8 cellular contexts compared by ENCODE assay signal in the genomic region with DNA sequence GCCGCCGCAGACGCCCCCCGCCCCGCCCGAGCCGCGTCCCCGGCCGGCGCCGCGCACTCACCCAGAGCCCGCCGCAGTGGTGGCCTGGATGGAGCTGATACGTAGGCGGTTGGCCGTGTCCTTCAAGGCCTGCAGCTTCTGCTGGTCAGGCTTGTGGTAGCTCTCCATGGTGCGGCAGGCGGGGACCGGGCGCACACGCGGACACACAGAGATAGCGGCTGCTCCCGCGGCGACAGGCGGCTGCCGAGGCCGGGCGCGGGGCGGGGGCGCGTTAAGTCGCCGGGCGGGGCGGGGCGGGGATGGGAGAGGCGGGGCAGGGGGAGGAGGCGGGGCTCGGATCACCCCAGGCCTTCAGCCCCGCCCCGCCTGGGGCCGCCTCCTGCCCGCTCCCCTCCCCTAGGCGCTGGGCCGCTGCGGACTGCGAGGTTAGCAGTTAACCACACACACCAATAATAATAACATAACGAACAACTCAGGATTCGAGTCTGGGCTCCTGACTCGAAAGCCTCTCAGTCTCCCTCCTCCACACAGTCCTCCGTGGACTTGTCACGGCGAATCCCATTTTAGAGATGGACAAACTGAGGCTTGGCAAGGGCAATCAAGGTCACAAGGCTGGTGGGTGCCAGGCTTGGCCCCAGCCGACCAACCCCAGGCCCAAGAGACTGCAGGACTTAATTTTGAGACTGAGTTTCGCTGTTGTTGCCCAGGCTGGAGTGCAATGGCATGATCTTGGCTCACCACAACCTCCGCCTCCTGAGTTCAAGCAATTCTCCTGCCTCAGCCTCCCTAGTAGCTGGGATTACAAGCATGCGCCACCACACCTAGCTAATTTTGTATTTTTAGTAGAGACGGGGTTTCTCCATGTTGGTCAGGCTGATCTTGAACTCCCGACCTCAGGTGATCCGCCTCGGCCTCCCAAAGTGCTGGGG. TPM values are rescaled to one million over a fixed set of nuclear protein-coding genes. Genes with fewer than 3 reads are reported as not detected.
DNase-seq lines count a peak whose midpoint lies in the region; ATAC-seq and TF ChIP-seq lines count a peak whose summit lies in the region.

A gene with protein sequence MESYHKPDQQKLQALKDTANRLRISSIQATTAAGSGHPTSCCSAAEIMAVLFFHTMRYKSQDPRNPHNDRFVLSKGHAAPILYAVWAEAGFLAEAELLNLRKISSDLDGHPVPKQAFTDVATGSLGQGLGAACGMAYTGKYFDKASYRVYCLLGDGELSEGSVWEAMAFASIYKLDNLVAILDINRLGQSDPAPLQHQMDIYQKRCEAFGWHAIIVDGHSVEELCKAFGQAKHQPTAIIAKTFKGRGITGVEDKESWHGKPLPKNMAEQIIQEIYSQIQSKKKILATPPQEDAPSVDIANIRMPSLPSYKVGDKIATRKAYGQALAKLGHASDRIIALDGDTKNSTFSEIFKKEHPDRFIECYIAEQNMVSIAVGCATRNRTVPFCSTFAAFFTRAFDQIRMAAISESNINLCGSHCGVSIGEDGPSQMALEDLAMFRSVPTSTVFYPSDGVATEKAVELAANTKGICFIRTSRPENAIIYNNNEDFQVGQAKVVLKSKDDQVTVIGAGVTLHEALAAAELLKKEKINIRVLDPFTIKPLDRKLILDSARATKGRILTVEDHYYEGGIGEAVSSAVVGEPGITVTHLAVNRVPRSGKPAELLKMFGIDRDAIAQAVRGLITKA (minus strand): TSS at position 248 of the 929 bp plus-strand sequence. CDS start 80 bp downstream, at position 168.

- peak within 1 kb of the TSS; percentile 92 for H3K27ac Mint-ChIP-seq in activated naive CD4-positive, alpha-beta T cell treated with anti-CD3 and anti-CD28 coated beads, Interleukin-2, amount 10 ng/mL, durations not matched to agents 7 days and 5 days

- CTCF ChIA-PET in activated naive CD4-positive, alpha-beta T cell treated with anti-CD3 and anti-CD28 coated beads, Interleukin-2, amount 10 ng/mL, durations not matched to agents 7 days and 5 days (lab: Charles Lee) = no interaction called here

- H3K79me2 ChIP-seq in DND-41 (ENCODE audit: insufficient read depth, low read length) = peaks cover 48% of the 10 kb centered on the region

- H3K9me3 Mint-ChIP-seq in activated naive CD4-positive, alpha-beta T cell treated with anti-CD3 and anti-CD28 coated beads, Interleukin-2, amount 10 ng/mL, durations not matched to agents 7 days and 5 days = no peaks in the 10 kb centered on the region

- TF ChIP-seq CTCF in DND-41 (IDR thresholded peaks at IDR 0.05; ENCODE audit: borderline replicate concordance, extremely low read depth, low read length, poor library complexity, severe bottlenecking) (no peak), suprapubic skin (IDR thresholded peaks at IDR 0.05) (no peak)

- peaks cover 10% of the 10 kb centered on the region for H3K36me3 Mint-ChIP-seq in activated naive CD4-positive, alpha-beta T cell treated with anti-CD3 and anti-CD28 coated beads, Interleukin-2, amount 10 ng/mL, durations not matched to agents 7 days and 5 days

- H3K36me3 ChIP-seq in DND-41 (ENCODE audit: insufficient read depth, low read length) = peaks cover 20% of the 10 kb centered on the region
- H3K36me3 ChIP-seq in KOPT-K1 (ENCODE audit: insufficient read depth, low read length) = peaks cover 24% of the 10 kb centered on the region
- no peaks in the 10 kb centered on the region for H3K36me3 ChIP-seq in SK-N-MC (ENCODE audit: insufficient read depth, low read length)
- no peaks in the 10 kb centered on the region for H3K36me3 ChIP-seq in suprapubic skin

- ATAC-seq in DND-41 (ENCODE audit: insufficient read depth, low read depth) (peak; percentile 76), GM21737 (IDR thresholded peaks at IDR 0.05; ENCODE audit: unreplicated experiment) (peak; percentile 51)

- H3K27ac ChIP-seq in DND-41 (ENCODE audit: low read length) (peak within 1 kb of the TSS; percentile 90), KOPT-K1 (ENCODE audit: low read depth, low read length, poor library complexity, severe bottlenecking) (peak within 1 kb of the TSS; percentile 93), SK-N-MC (no peak within 1 kb of the TSS), suprapubic skin (peak within 1 kb of the TSS; percentile 84)

- no peak for TF ChIP-seq EP300 in suprapubic skin (IDR thresholded peaks at IDR 0.05)

- DNase-seq in DND-41 (peak; percentile 85), SK-N-MC (ENCODE audit: low read depth, low spot score) (no peak), globus pallidus (ENCODE audit: low spot score) (peak; percentile 92), occipital lobe (lab: John Stamatoyannopoulos, UW) (peak; percentile 74), suprapubic skin (ENCODE audit: low spot score in 2 of 2) (peak; percentile 88 to 91)
- DNase-seq in activated naive CD4-positive, alpha-beta T cell treated with anti-CD3 and anti-CD28 coated beads, Interleukin-2, amount 10 ng/mL, durations not matched to agents 7 days and 5 days = peak; percentile 88

- peaks cover 38% of the 10 kb centered on the region for H4K20me1 ChIP-seq in DND-41 (ENCODE audit: insufficient read depth, low read length)

- peaks cover 26% of the 10 kb centered on the region for H3K27me3 Mint-ChIP-seq in activated naive CD4-positive, alpha-beta T cell treated with anti-CD3 and anti-CD28 coated beads, Interleukin-2, amount 10 ng/mL, durations not matched to agents 7 days and 5 days

- H3K4me3 ChIP-seq in DND-41 (ENCODE audit: low read depth in 1 of 2, low read length in 2 of 2) = peak within 1 kb of the TSS; percentile 46 to 93
- peak within 1 kb of the TSS; percentile 81 for H3K4me3 ChIP-seq in SK-N-MC
- peak within 1 kb of the TSS; percentile 91 for H3K4me3 ChIP-seq in suprapubic skin

- peak within 1 kb of the TSS; percentile 97 for H3K4me2 ChIP-seq in DND-41 (ENCODE audit: insufficient read depth, low read length)

- no peaks in the 10 kb centered on the region for H3K9me3 ChIP-seq in DND-41 (ENCODE audit: insufficient read depth, low read length, severe bottlenecking)
- H3K9me3 ChIP-seq in KOPT-K1 (ENCODE audit: insufficient read depth, low read length, poor library complexity, severe bottlenecking) = no peaks in the 10 kb centered on the region
- H3K9me3 ChIP-seq in SK-N-MC (ENCODE audit: low read depth, low read length) = no peaks in the 10 kb centered on the region
- no peaks in the 10 kb centered on the region for H3K9me3 ChIP-seq in suprapubic skin

- H3K4me1 Mint-ChIP-seq in activated naive CD4-positive, alpha-beta T cell treated with anti-CD3 and anti-CD28 coated beads, Interleukin-2, amount 10 ng/mL, durations not matched to agents 7 days and 5 days = peaks cover 45% of the 10 kb centered on the region

- peak within 1 kb of the TSS; percentile 95 for H3K9ac ChIP-seq in DND-41 (ENCODE audit: low read depth, low read length)
- H3K9ac ChIP-seq in SK-N-MC (ENCODE audit: insufficient read length) = peak within 1 kb of the TSS; percentile 81

- H3K4me1 ChIP-seq in DND-41 (ENCODE audit: insufficient read depth, low read length) (peaks cover 39% of the 10 kb centered on the region), suprapubic skin (peaks cover 28% of the 10 kb centered on the region)

- H3K27me3 ChIP-seq in DND-41 (ENCODE audit: insufficient read depth, low read length, poor library complexity) = peaks cover 5% of the 10 kb centered on the region
- H3K27me3 ChIP-seq in suprapubic skin = no peaks in the 10 kb centered on the region

- H2AFZ ChIP-seq in DND-41 (ENCODE audit: low read depth, low read length) = peak within 1 kb of the TSS; percentile 84

- WGBS in suprapubic skin = 70% methylated on average over 10 of the region's 66 CpGs

- no peak for TF ChIP-seq POLR2A in suprapubic skin (IDR thresholded peaks at IDR 0.05)

- H3K4me3 Mint-ChIP-seq in activated naive CD4-positive, alpha-beta T cell treated with anti-CD3 and anti-CD28 coated beads, Interleukin-2, amount 10 ng/mL, durations not matched to agents 7 days and 5 days = peak within 1 kb of the TSS; percentile 93

RNA-seq across cellular contexts. Expression of the gene that starts here (rescaled TPM):
- total RNA-seq in occipital lobe (157 TPM), suprapubic skin (100 to 1,000 TPM; 107 to 194 (median 155) TPM)
